In the genomic region with DNA sequence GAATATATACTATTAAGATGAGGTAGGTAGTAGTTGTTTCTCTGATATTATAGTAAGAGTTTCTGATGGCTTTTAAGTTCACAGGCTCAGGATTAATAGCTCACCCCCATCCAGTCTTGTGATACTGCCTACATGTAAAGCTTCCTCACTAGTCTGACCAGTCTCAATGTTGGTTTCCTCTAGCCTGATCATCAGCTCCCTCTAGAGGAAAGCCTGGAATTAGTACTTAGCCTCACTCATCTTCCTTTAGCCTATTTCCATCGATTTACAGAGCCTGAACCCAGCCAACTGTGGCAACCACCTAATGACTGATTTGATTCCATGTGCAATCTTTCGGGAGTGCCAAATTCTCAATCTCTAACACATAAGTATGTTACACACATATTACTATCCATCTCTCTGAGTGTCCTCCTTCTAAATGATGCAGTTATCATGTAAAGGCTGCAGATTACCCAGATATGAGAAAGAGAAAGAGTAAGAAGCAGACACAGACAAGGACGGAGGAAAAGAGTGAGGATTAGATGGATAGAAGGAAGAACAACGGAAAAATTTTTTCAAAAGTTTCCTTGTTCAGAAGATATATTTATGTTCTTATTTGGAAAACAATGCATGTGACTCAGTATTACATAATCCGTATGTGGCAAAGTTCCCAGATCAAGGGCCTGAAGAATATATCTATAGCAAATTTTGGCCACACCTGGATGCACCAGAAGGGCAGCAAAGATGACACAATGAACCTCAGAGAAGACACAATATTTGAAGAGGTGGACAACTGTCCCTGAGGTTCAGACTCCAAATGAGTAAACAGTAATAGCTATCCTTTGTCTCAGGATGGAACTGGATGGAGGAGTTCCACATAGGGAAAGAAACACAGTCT, we compare ENCODE assay signal across 8 cellular contexts.
DNase-seq lines count a peak whose midpoint lies in the region; ATAC-seq and TF ChIP-seq lines count a peak whose summit lies in the region.

No MANE protein-coding gene starts in this region.

- no peaks in the 10 kb centered on the region for H3K27me3 ChIP-seq in thyroid gland

- CTCF ChIA-PET in GM10248 (lab: Yijun Ruan, JAX) = interaction anchor here (0.8 to 1.8 kb wide), 8 partner anchors 11 to 370 kb away, joined by 3 to 4 read pairs (median 3); no protein-coding TSS in a partner anchor

- DNase-seq in GM10248 (ENCODE audit: extremely low spot score) (peak; percentile 6), Kasumi-1 (lab: John Stamatoyannopoulos, UW) (peak; percentile 70 to 73), RPMI8226 (peak; percentile 50), glomerular visceral epithelial cell (ENCODE audit: extremely low spot score) (peak; percentile 17), thyroid gland (no peak)
- no peak for DNase-seq in stimulated activated CD4-positive, alpha-beta T cell treated with anti-CD3 and anti-CD28 coated beads, Interleukin-15, amount 100 ng/mL, for 24 hours

- ATAC-seq in HG03460 (IDR thresholded peaks at IDR 0.05; ENCODE audit: unreplicated experiment) (no peak), HG03280 (IDR thresholded peaks at IDR 0.05; ENCODE audit: unreplicated experiment) (no peak)

- H3K36me3 ChIP-seq in thyroid gland = no peaks in the 10 kb centered on the region

- intact Hi-C loops in thyroid gland (cut with DNase I) = loop anchor here (10.0 kb wide), 1 partner anchor 48 kb away; no protein-coding TSS in a partner anchor

- TF ChIP-seq POLR2A in thyroid gland (IDR thresholded peaks at IDR 0.05) = no peak

- H3K4me1 ChIP-seq in thyroid gland = no peaks in the 10 kb centered on the region

- H3K27ac ChIP-seq in thyroid gland = no peak overlapping the region

- H3K9me3 ChIP-seq in thyroid gland = no peaks in the 10 kb centered on the region

- no peak overlapping the region for H3K4me3 ChIP-seq in thyroid gland (replicated peaks in 1 of 3)

- TF ChIP-seq CTCF in GM10248 (IDR thresholded peaks at IDR 0.05; ENCODE audit: control extremely low read depth, extremely low read depth, low read depth, missing control alignments) (peak; percentile 50), thyroid gland (IDR thresholded peaks at IDR 0.05) (peak in 4 of 6 experiments; percentile 28 to 48 (median 32))

- 38 to 40% methylated on average over 5 of the region's 5 CpGs for WGBS in thyroid gland, 2 donors

- POLR2A ChIA-PET in GM10248 (lab: Yijun Ruan, JAX) = no interaction called here

Comparison
In these comparisons a context has a peak if more than half of its experiments do, and no peak if none do; other contexts are left out.
1. DNase-seq: peak in GM10248 (single experiment), Kasumi-1 (2 of 2), RPMI8226 (single experiment) and glomerular visceral epithelial cell (single experiment); none in thyroid gland (0 of 2) and stimulated activated CD4-positive, alpha-beta T cell treated with anti-CD3 and anti-CD28 coated beads, Interleukin-15, amount 100 ng/mL, for 24 hours (single experiment).